In genomic region chr20:49505518-49505917, GRCh38 we compare ENCODE assay signal across 11 cellular contexts. TPM values are rescaled to one million over a fixed set of nuclear protein-coding genes. Genes with fewer than 3 reads are reported as not detected.
DNase-seq lines count a peak whose midpoint lies in the region; ATAC-seq and TF ChIP-seq lines count a peak whose summit lies in the region.
"Had no signal": no experiment of that assay in that cellular context is flagged by ENCODE, and none has a peak within 500 bp of the region (broad histone marks: within the 10 kb centered on the region; RNA-seq: fewer than 3 reads in every experiment).

No MANE protein-coding gene starts in this region.

- no peaks in the 10 kb centered on the region for H3K4me1 ChIP-seq in PC-9 (replicated peaks; ENCODE audit: insufficient read depth)

- H2AFZ ChIP-seq in PC-9: no peak overlapping the region

- H3K4me3 ChIP-seq in PC-9: no peak overlapping the region
- H3K4me3 ChIP-seq: cardiac muscle cell, SK-N-MC had no signal

- H3F3A ChIP-seq in PC-9 (ENCODE audit: insufficient read depth, low read depth): peaks cover 14% of the 10 kb centered on the region; the same call in 1 of the 2 replicates

- no peak for TF ChIP-seq CTCF in PC-9 (conservative IDR thresholded peaks at IDR 0.05)

- CTCF ChIA-PET in PC-9 (lab: Charles Lee): interaction anchor here (0.5 to 0.6 kb wide), 2 partner anchors 288 to 1206 kb away, joined by 4 to 7 read pairs; no protein-coding TSS in a partner anchor

- H3K9me2 ChIP-seq in PC-9 (ENCODE audit: insufficient read depth): no peaks in the 10 kb centered on the region

- POLR2A ChIA-PET in PC-9 (lab: Charles Lee; ENCODE audit: unreplicated experiment): interaction anchor here (0.6 to 0.7 kb wide), 2 partner anchors 13 to 160 kb away, joined by 3 read pairs; no protein-coding TSS in a partner anchor

- H3K9me3 ChIP-seq in PC-9 (ENCODE audit: insufficient read depth, low read depth): no peaks in the 10 kb centered on the region
- H3K9me3 ChIP-seq: neutrophil had no signal

- H4K20me1 ChIP-seq in PC-9 (ENCODE audit: insufficient read depth): no peaks in the 10 kb centered on the region

- H3K36me3 ChIP-seq in PC-9 (ENCODE audit: low read depth): no peaks in the 10 kb centered on the region
- H3K36me3 ChIP-seq: cardiac muscle cell, neutrophil had no signal

- intact Hi-C loops in PC-9 (cut with micrococcal nuclease; ENCODE audit: unreplicated experiment): no loop called here

- DNase-seq in COLO668 (lab: John Stamatoyannopoulos, UW; ENCODE audit: unreplicated experiment) (peak; percentile 16), NCI-H1092 (lab: John Stamatoyannopoulos, UW) (peak; percentile 65), amygdala (lab: John Stamatoyannopoulos, UW) (peak in 46 of 56 donors; percentile 9 to 75 (median 50)), kidney glomerular epithelial cell (lab: John Stamatoyannopoulos, UW) (peak; percentile 77), NOMO-1 (lab: John Stamatoyannopoulos, UW; ENCODE audit: unreplicated experiment in 2 of 2) (no peak), PC-9 (no peak)

- H3K27me3 ChIP-seq in PC-9 (ENCODE audit: insufficient read depth, low read depth): no peaks in the 10 kb centered on the region
- H3K27me3 ChIP-seq: cardiac muscle cell had no signal

- ATAC-seq in HG03196 (IDR thresholded peaks at IDR 0.05; ENCODE audit: unreplicated experiment): no peak
- no peak for ATAC-seq in GM21515 (IDR thresholded peaks at IDR 0.05; ENCODE audit: unreplicated experiment)

- H3K27ac ChIP-seq in PC-9: no peak overlapping the region
- H3K27ac ChIP-seq: cardiac muscle cell, neutrophil, SK-N-MC had no signal

- BruUV-seq in PC-9 (replicated peaks; lab: Mats Ljungman, UMichigan): no TSS peak

- H3K79me2 ChIP-seq in PC-9 (ENCODE audit: low read depth): no peaks in the 10 kb centered on the region

- H3K4me2 ChIP-seq in PC-9: no peak overlapping the region

RNA-seq across cellular contexts. Expression of gene KCNB1, which starts 23.1 kb away (rescaled TPM):
- 0.04 TPM in 1 of 2 replicates, not detected in the other for total RNA-seq in PC-9 (2021)

Comparison
In these comparisons a context has a peak if more than half of its experiments do, and no peak if none do; other contexts are left out.
1. DNase-seq: peak in COLO668 (single experiment), NCI-H1092 (single experiment), amygdala (46 of 56) and kidney glomerular epithelial cell (single experiment); none in NOMO-1 (0 of 2) and PC-9 (0 of 2).